In genomic region chr12:132065203-132065602, GRCh38 we compare ENCODE assay signal across 24 cellular contexts.
A peak's percentile ranks its signal among the peaks of the same experiment; 100 is the strongest.
DNase-seq lines count a peak whose midpoint lies in the region; ATAC-seq and TF ChIP-seq lines count a peak whose summit lies in the region.
"Had no signal": no experiment of that assay in that cellular context is flagged by ENCODE, and none has a peak within 500 bp of the region (broad histone marks: within the 10 kb centered on the region; RNA-seq: fewer than 3 reads in every experiment).

No MANE protein-coding gene starts in this region.

- H3K9me3 ChIP-seq in BLaER1 treated with 17β-estradiol and CSF1 and Interleukin-3, amounts not matched to agents 10 nM and 100 nM (replicated peaks in 1 of 11), result no peaks in the 10 kb centered on the region
- H3K9me3 ChIP-seq: MG63, Peyer's patch had no signal

- peaks cover 11% of the 10 kb centered on the region for H3K36me3 Mint-ChIP-seq in IgD-negative memory B cell
- peaks cover 67% of the 10 kb centered on the region for H3K36me3 Mint-ChIP-seq in activated B cell treated with CpG ODN at 0.5 μM for 24 hours (ENCODE audit: low read depth)
- peaks cover 89% of the 10 kb centered on the region for H3K36me3 Mint-ChIP-seq in stimulated activated effector memory CD8-positive, alpha-beta T cell treated with anti-CD3 and anti-CD28 coated beads, Interleukin-12 subunit alpha, Interleukin-12 subunit beta, amount 100 ng/mL, for 72 hours
- H3K36me3 Mint-ChIP-seq in activated naive CD8-positive, alpha-beta T cell treated with anti-CD3 and anti-CD28 coated beads for 36 hours, result peaks cover 19% of the 10 kb centered on the region

- H3K27me3 Mint-ChIP-seq in IgD-negative memory B cell (no peaks in the 10 kb centered on the region), activated B cell treated with CpG ODN at 0.5 μM for 24 hours (no peaks in the 10 kb centered on the region)
- H3K27me3 Mint-ChIP-seq in activated naive CD8-positive, alpha-beta T cell treated with anti-CD3 and anti-CD28 coated beads for 36 hours, result no peaks in the 10 kb centered on the region
- H3K27me3 Mint-ChIP-seq: CD8-positive, alpha-beta memory T cell had no signal

- H3K9me3 Mint-ChIP-seq in IgD-negative memory B cell (no peaks in the 10 kb centered on the region), activated B cell treated with CpG ODN at 0.5 μM for 24 hours (no peaks in the 10 kb centered on the region)
- no peaks in the 10 kb centered on the region for H3K9me3 Mint-ChIP-seq in stimulated activated effector memory CD8-positive, alpha-beta T cell treated with anti-CD3 and anti-CD28 coated beads, Interleukin-12 subunit alpha, Interleukin-12 subunit beta, amount 100 ng/mL, for 72 hours
- no peaks in the 10 kb centered on the region for H3K9me3 Mint-ChIP-seq in activated naive CD8-positive, alpha-beta T cell treated with anti-CD3 and anti-CD28 coated beads for 36 hours
- H3K9me3 Mint-ChIP-seq: CD8-positive, alpha-beta memory T cell had no signal

- peaks cover 44 to 100% (median 99%) of the 10 kb centered on the region in 10 experiments for H3K4me1 ChIP-seq in BLaER1 treated with 17β-estradiol and CSF1 and Interleukin-3, amounts not matched to agents 10 nM and 100 nM

- no peak overlapping the region for H3K27ac ChIP-seq in BLaER1 treated with 17β-estradiol and CSF1 and Interleukin-3, amounts not matched to agents 10 nM and 100 nM

- ATAC-seq in activated B cell treated with CpG ODN at 0.5 μM for 24 hours (ENCODE audit: low read depth), result peak; percentile 43
- ATAC-seq in stimulated activated effector memory CD8-positive, alpha-beta T cell treated with anti-CD3 and anti-CD28 coated beads, Interleukin-12 subunit alpha, Interleukin-12 subunit beta, amount 100 ng/mL, for 72 hours, result no peak
- no peak for ATAC-seq in GM18511 (IDR thresholded peaks at IDR 0.05; ENCODE audit: unreplicated experiment)
- ATAC-seq: HCT116, K562 had no signal

- peaks cover 61 to 100% (median 99%) of the 10 kb centered on the region in 11 experiments for H4K20me1 ChIP-seq in BLaER1 treated with 17β-estradiol and CSF1 and Interleukin-3, amounts not matched to agents 10 nM and 100 nM

- H3K27ac Mint-ChIP-seq in IgD-negative memory B cell (peak overlapping the region in 2 of 3 donors; percentile 65 to 78), activated B cell treated with CpG ODN at 0.5 μM for 24 hours (peak overlapping the region; percentile 77)
- peak overlapping the region; percentile 62 for H3K27ac Mint-ChIP-seq in stimulated activated effector memory CD8-positive, alpha-beta T cell treated with anti-CD3 and anti-CD28 coated beads, Interleukin-12 subunit alpha, Interleukin-12 subunit beta, amount 100 ng/mL, for 72 hours
- H3K27ac Mint-ChIP-seq in activated naive CD8-positive, alpha-beta T cell treated with anti-CD3 and anti-CD28 coated beads for 36 hours, result no peak overlapping the region

- H3K9ac ChIP-seq in BLaER1 treated with 17β-estradiol and CSF1 and Interleukin-3, amounts not matched to agents 10 nM and 100 nM, result 0 out of 22 replicates have a peak overlapping the region, but pooled peaks of 1 of the 11 experiments have one; percentile 5

- peaks cover 50 to 86% (median 73%) of the 10 kb centered on the region in 11 experiments for H3K36me3 ChIP-seq in BLaER1 treated with 17β-estradiol and CSF1 and Interleukin-3, amounts not matched to agents 10 nM and 100 nM

- POLR2A ChIA-PET in activated B cell treated with CpG ODN at 0.5 μM for 24 hours (lab: Charles Lee), result interaction anchor here (0.6 to 1.0 kb wide), 2 partner anchors 8 to 18 kb away, joined by 3 read pairs; no protein-coding TSS in a partner anchor

- DNase-seq in activated B cell treated with CpG ODN at 0.5 μM for 24 hours, result no peak
- DNase-seq in stimulated activated effector memory CD8-positive, alpha-beta T cell treated with anti-CD3 and anti-CD28 coated beads, Interleukin-12 subunit alpha, Interleukin-12 subunit beta, amount 100 ng/mL, for 72 hours (ENCODE audit: low spot score in 2 of 2), result no peak
- DNase-seq in GM10266 (ENCODE audit: extremely low spot score), result no peak
- DNase-seq in activated naive CD8-positive, alpha-beta T cell treated with anti-CD3 and anti-CD28 coated beads for 36 hours, result no peak
- DNase-seq: CD8-positive, alpha-beta memory T cell; DMS 273 treated with DMSO at 0.1 percent for 48 hours; DMS79 treated with DMSO at 0.1 percent for 48 hours; MG63; NCI-H1105 treated with DMSO at 0.1 percent for 48 hours; NCI-H146; NCI-H2029; NCI-H446 treated with DMSO at 0.1 percent for 48 hours; NCI-H526; NCI-H82; OCI-M1; Peyer's patch; SHP77 treated with DMSO at 0.1 percent for 48 hours; T-helper 1 cell had no signal

- peaks cover 20 to 38% (median 29%) of the 10 kb centered on the region in 3 donors for H3K4me1 Mint-ChIP-seq in IgD-negative memory B cell
- peaks cover 64% of the 10 kb centered on the region for H3K4me1 Mint-ChIP-seq in activated B cell treated with CpG ODN at 0.5 μM for 24 hours
- peaks cover 18% of the 10 kb centered on the region for H3K4me1 Mint-ChIP-seq in stimulated activated effector memory CD8-positive, alpha-beta T cell treated with anti-CD3 and anti-CD28 coated beads, Interleukin-12 subunit alpha, Interleukin-12 subunit beta, amount 100 ng/mL, for 72 hours
- peaks cover 27% of the 10 kb centered on the region for H3K4me1 Mint-ChIP-seq in activated naive CD8-positive, alpha-beta T cell treated with anti-CD3 and anti-CD28 coated beads for 36 hours

- peaks cover 0 to 34% (median 0%) of the 10 kb centered on the region in 11 experiments; a peak in 4 of 22 replicates for H3K27me3 ChIP-seq in BLaER1 treated with 17β-estradiol and CSF1 and Interleukin-3, amounts not matched to agents 10 nM and 100 nM
- H3K27me3 ChIP-seq: MG63, Peyer's patch had no signal

- intact Hi-C loops in activated B cell treated with CpG ODN at 0.5 μM for 24 hours (cut with micrococcal nuclease), result loop anchor here (1.0 kb wide), 1 partner anchor 8 kb away; no protein-coding TSS in a partner anchor

- H3K4me3 Mint-ChIP-seq in IgD-negative memory B cell (peak overlapping the region; percentile 61 to 86 (median 74)), activated B cell treated with CpG ODN at 0.5 μM for 24 hours (peak overlapping the region; percentile 57)
- H3K4me3 Mint-ChIP-seq in stimulated activated effector memory CD8-positive, alpha-beta T cell treated with anti-CD3 and anti-CD28 coated beads, Interleukin-12 subunit alpha, Interleukin-12 subunit beta, amount 100 ng/mL, for 72 hours, result no peak overlapping the region
- H3K4me3 Mint-ChIP-seq in activated naive CD8-positive, alpha-beta T cell treated with anti-CD3 and anti-CD28 coated beads for 36 hours, result no peak overlapping the region
- H3K4me3 Mint-ChIP-seq: CD14-positive monocyte had no signal

- H3K4me3 ChIP-seq in BLaER1 treated with 17β-estradiol and CSF1 and Interleukin-3, amounts not matched to agents 10 nM and 100 nM, result no peak overlapping the region
- H3K4me3 ChIP-seq: K562, MG63 had no signal

- CTCF ChIA-PET in activated B cell treated with CpG ODN at 0.5 μM for 24 hours (lab: Charles Lee), result no interaction called here

- peak overlapping the region; percentile 5 to 91 (median 81); a peak in 20 of 22 replicates for H3K4me2 ChIP-seq in BLaER1 treated with 17β-estradiol and CSF1 and Interleukin-3, amounts not matched to agents 10 nM and 100 nM

- TF ChIP-seq CTCF in activated B cell treated with CpG ODN at 0.5 μM for 24 hours (IDR thresholded peaks at IDR 0.05) (no peak), GM10266 (IDR thresholded peaks at IDR 0.05; ENCODE audit: control insufficient read depth, insufficient read depth, low read depth, missing control alignments) (no peak)

Comparison
In these comparisons a context has a peak if more than half of its experiments do, and no peak if none do; other contexts are left out.
1. H3K4me3 Mint-ChIP-seq: peak in IgD-negative memory B cell (4 of 4) and activated B cell treated with CpG ODN at 0.5 μM for 24 hours (single experiment); none in stimulated activated effector memory CD8-positive, alpha-beta T cell treated with anti-CD3 and anti-CD28 coated beads, Interleukin-12 subunit alpha, Interleukin-12 subunit beta, amount 100 ng/mL, for 72 hours (single experiment) and activated naive CD8-positive, alpha-beta T cell treated with anti-CD3 and anti-CD28 coated beads for 36 hours (single experiment).